ENCODE assay signal across 12 cellular contexts in genomic region chr11:112958670-112959069, GRCh38. TPM values are rescaled to one million over a fixed set of nuclear protein-coding genes. Genes with fewer than 3 reads are reported as not detected.
DNase-seq lines count a peak whose midpoint lies in the region; ATAC-seq and TF ChIP-seq lines count a peak whose summit lies in the region.
"Had no signal": no experiment of that assay in that cellular context is flagged by ENCODE, and none has a peak within 500 bp of the region (broad histone marks: within the 10 kb centered on the region; RNA-seq: fewer than 3 reads in every experiment).

No MANE protein-coding gene starts in this region.

- CTCF ChIA-PET in MCF 10A (lab: Yijun Ruan, JAX), result interaction anchor here (0.6 to 2.4 kb wide), 11 partner anchors 14 to 334 kb away, joined by 3 to 6 read pairs (median 3); no protein-coding TSS in a partner anchor

- H3K36me3 Mint-ChIP-seq in MCF 10A (ENCODE audit: insufficient read depth, unreplicated experiment), result peaks cover 4% of the 10 kb centered on the region

- no peak for TF ChIP-seq POLR2A in breast epithelium (IDR thresholded peaks at IDR 0.05)

- H2AFZ ChIP-seq in smooth muscle cell (ENCODE audit: low read depth), result peak overlapping the region; percentile 1

- no peaks in the 10 kb centered on the region for H3K9me3 Mint-ChIP-seq in MCF 10A (ENCODE audit: unreplicated experiment)

- no peak overlapping the region for H3K9ac ChIP-seq in smooth muscle cell (ENCODE audit: low read depth)

- H3K9me3 ChIP-seq in breast epithelium (no peaks in the 10 kb centered on the region), SJSA1 (replicated peaks) (no peaks in the 10 kb centered on the region), smooth muscle cell (replicated peaks; ENCODE audit: low read depth) (no peaks in the 10 kb centered on the region)

- H4K20me1 ChIP-seq in smooth muscle cell (ENCODE audit: low read depth), result no peaks in the 10 kb centered on the region

- H3K36me3 ChIP-seq in breast epithelium (no peaks in the 10 kb centered on the region), SJSA1 (no peaks in the 10 kb centered on the region), smooth muscle cell (ENCODE audit: low read depth) (no peaks in the 10 kb centered on the region)

- H3K27me3 Mint-ChIP-seq in MCF 10A (ENCODE audit: insufficient read depth, unreplicated experiment), result peaks cover 67% of the 10 kb centered on the region

- peaks cover 2% of the 10 kb centered on the region for H3F3A ChIP-seq in smooth muscle cell (ENCODE audit: low read depth)

- TF ChIP-seq CTCF in MCF 10A (IDR thresholded peaks at IDR 0.05; ENCODE audit: unreplicated experiment) (peak; percentile 6), breast epithelium (IDR thresholded peaks at IDR 0.05) (no peak), foreskin keratinocyte (conservative IDR thresholded peaks at IDR 0.05) (peak; percentile 44), smooth muscle cell (IDR thresholded peaks at IDR 0.05; ENCODE audit: borderline replicate concordance, insufficient read depth, poor library complexity, severe bottlenecking) (peak; percentile 29), GM13977 (IDR thresholded peaks at IDR 0.05; ENCODE audit: extremely low read depth, insufficient read depth, missing control alignments) (no peak)

- peak; percentile 79 for ATAC-seq in foreskin keratinocyte

- POLR2A ChIA-PET in MCF 10A (lab: Yijun Ruan, JAX), result interaction anchor here (0.6 to 1.8 kb wide), 6 partner anchors 15 to 33 kb away, joined by 3 to 5 read pairs (median 3); no protein-coding TSS in a partner anchor

- no peak overlapping the region for H3K4me3 Mint-ChIP-seq in MCF 10A (ENCODE audit: unreplicated experiment)

- in situ Hi-C loops in GM13977 (cut with MboI; ENCODE audit: low pct_unique_long_range_greater_than_20kb, low sequenced_read_pairs, unreplicated experiment), result no loop called here

- H3K4me1 ChIP-seq in breast epithelium (peaks cover 0 to 15% of the 10 kb centered on the region in 2 donors), SJSA1 (replicated peaks) (peaks cover 11% of the 10 kb centered on the region; the same call in 1 of the 2 replicates), foreskin keratinocyte (no peaks in the 10 kb centered on the region), smooth muscle cell (ENCODE audit: low read depth) (peaks cover 3% of the 10 kb centered on the region)

- intact Hi-C loops in MCF 10A (cut with micrococcal nuclease), result loop anchor here (5.0 to 10.0 kb wide), 2 partner anchors 154 to 374 kb away; no protein-coding TSS in a partner anchor
- intact Hi-C loops in breast epithelium (cut with DNase I; ENCODE audit: low total_unique reads), result no loop called here

- DNase-seq in MCF 10A (ENCODE audit: unreplicated experiment), result peak; percentile 52
- DNase-seq in breast epithelium (ENCODE audit: low spot score in 2 of 2), result no peak
- DNase-seq in SJSA1 (ENCODE audit: low read depth in 1 of 2, low spot score in 2 of 2), result peak; percentile 51 to 60
- peak; percentile 37 to 47 for DNase-seq in foreskin keratinocyte
- no peak for DNase-seq in smooth muscle cell (lab: John Stamatoyannopoulos, UW; ENCODE audit: unreplicated experiment)
- DNase-seq in GM13977 (ENCODE audit: low spot score), result no peak
- DNase-seq in C1 segment of cervical spinal cord (lab: John Stamatoyannopoulos, UW), result no peak
- no peak for DNase-seq in T-helper 1 cell
- DNase-seq: activated CD8-positive, alpha-beta memory T cell treated with anti-CD3 and anti-CD28 coated beads, Interleukin-2, amount 50 U/mL, for 4 hours; amniotic stem cell; Kasumi-1; NCI-H2171 had no signal

- no TSS peak for BruUV-seq in MCF 10A (replicated peaks; lab: Mats Ljungman, UMichigan)

- H3K79me2 ChIP-seq in smooth muscle cell (ENCODE audit: low read depth), result no peaks in the 10 kb centered on the region

- peaks cover 14% of the 10 kb centered on the region for H3K4me1 Mint-ChIP-seq in MCF 10A (ENCODE audit: insufficient read depth, unreplicated experiment)

- H3K4me3 ChIP-seq in breast epithelium (no peak overlapping the region), SJSA1 (no peak overlapping the region), smooth muscle cell (no peak overlapping the region)

- H3K4me2 ChIP-seq in smooth muscle cell, result peak overlapping the region; percentile 13

- H3K27ac ChIP-seq in breast epithelium (no peak overlapping the region), SJSA1 (no peak overlapping the region), foreskin keratinocyte (no peak overlapping the region), smooth muscle cell (ENCODE audit: low read depth) (no peak overlapping the region)

- 26% methylated on average over 4 of the region's 4 CpGs for WGBS in smooth muscle cell (ENCODE audit: low lambda C conversion rate)

- peaks cover 5 to 29% of the 10 kb centered on the region in 2 donors for H3K27me3 ChIP-seq in breast epithelium
- no peaks in the 10 kb centered on the region for H3K27me3 ChIP-seq in SJSA1 (replicated peaks)
- peaks cover 75% of the 10 kb centered on the region for H3K27me3 ChIP-seq in foreskin keratinocyte
- no peaks in the 10 kb centered on the region for H3K27me3 ChIP-seq in smooth muscle cell (ENCODE audit: low read depth)

- H3K27ac Mint-ChIP-seq in MCF 10A (ENCODE audit: low read depth, unreplicated experiment), result no peak overlapping the region

RNA-seq across cellular contexts. Expression of gene NCAM1, which starts 2.5 kb away (rescaled TPM):
- total RNA-seq in MCF 10A (2022) (0.19 and 0.39 TPM in 2 replicates), breast epithelium (10 to 100 TPM in 1 of 3 donors, 1 to 10 TPM in 2; 3.6 to 17.9 (median 6.1) TPM), foreskin keratinocyte (0.14 and 0.24 TPM in 2 replicates), smooth muscle cell (11.7 and 12.0 TPM in 2 replicates)
- total RNA-seq in SJSA1 (2014; rRNA removed; shearing (Covaris generic)), result 23.7 and 33.0 TPM in 2 replicates
- polyA plus RNA-seq in foreskin keratinocyte (0.02 and 0.03 TPM in 2 replicates), smooth muscle cell (8.1 and 10.6 TPM in 2 replicates)

Comparison
In these comparisons a context has a peak if more than half of its experiments do, and no peak if none do; other contexts are left out.
1. DNase-seq: peak in MCF 10A (single experiment), SJSA1 (2 of 2) and foreskin keratinocyte (2 of 2); none in breast epithelium (0 of 2), smooth muscle cell (single experiment), GM13977 (single experiment), C1 segment of cervical spinal cord (0 of 14) and T-helper 1 cell (0 of 5).
2. CTCF ChIP-seq: peak in MCF 10A (single experiment), foreskin keratinocyte (single experiment) and smooth muscle cell (single experiment); none in breast epithelium (0 of 3) and GM13977 (single experiment).